21 cellular contexts compared by ENCODE assay signal in genomic region chr7:148815612-148816011, GRCh38.
DNase-seq lines count a peak whose midpoint lies in the region; ATAC-seq and TF ChIP-seq lines count a peak whose summit lies in the region.
"Had no signal": no experiment of that assay in that cellular context is flagged by ENCODE, and none has a peak within 500 bp of the region (broad histone marks: within the 10 kb centered on the region; RNA-seq: fewer than 3 reads in every experiment).

No MANE protein-coding gene starts in this region.

- ATAC-seq in GM19397 (IDR thresholded peaks at IDR 0.05; ENCODE audit: unreplicated experiment) = no peak
- ATAC-seq: gastrocnemius medialis, left ventricle myocardium superior, pancreas, right cardiac atrium had no signal

- DNase-seq in NCI-H2029 (lab: John Stamatoyannopoulos, UW) = peak; percentile 65
- peak; percentile 23 for DNase-seq in germinal center (ENCODE audit: low spot score)
- no peak for DNase-seq in activated T-cell treated with anti-CD3 and anti-CD28 coated beads for 4 hours
- no peak for DNase-seq in activated CD4-positive, alpha-beta T cell treated with anti-CD3 and anti-CD28 coated beads, Interleukin-2, amount 50 U/mL, for 4 hours
- DNase-seq in hypothalamus (lab: John Stamatoyannopoulos, UW) = no peak
- DNase-seq: activated CD4-positive, alpha-beta T cell treated with anti-CD3 and anti-CD28 coated beads for 1 hour; activated naive CD4-positive, alpha-beta T cell; activated T-cell treated with anti-CD3 and anti-CD28 coated beads, Interleukin-2, amount 50 U/mL, for 1 hour; C1 segment of cervical spinal cord; endodermal cell; gastrocnemius medialis; GOT3; left ventricle myocardium superior; nephron progenitor cell; pancreas; right cardiac atrium; stimulated activated naive CD4-positive, alpha-beta T cell treated with Interleukin-2 at 50 U/mL for 16 hours had no signal

- H2AFZ ChIP-seq in OCI-LY3 (ENCODE audit: low read depth, low read length) = no peak overlapping the region

- H3K9me2 ChIP-seq in DOHH2 (replicated peaks; ENCODE audit: control insufficient read depth, low read length) = no peaks in the 10 kb centered on the region

- peaks cover 11% of the 10 kb centered on the region; the same call in 1 of the 2 replicates for H4K20me1 ChIP-seq in DOHH2 (ENCODE audit: control insufficient read depth, insufficient read depth, low read depth, low read length)
- H4K20me1 ChIP-seq in OCI-LY3 (ENCODE audit: insufficient read depth, low read length) = peaks cover 6% of the 10 kb centered on the region; the same call in 1 of the 2 replicates

- H3K27ac ChIP-seq in DOHH2 (ENCODE audit: low read depth, low read length) = peak overlapping the region; percentile 21; the same call in 1 of the 2 replicates
- H3K27ac ChIP-seq in OCI-LY3 (ENCODE audit: low read length) = peak overlapping the region; percentile 29; the same call in 1 of the 2 replicates
- H3K27ac ChIP-seq: coronary artery, gastrocnemius medialis, pancreas had no signal

- H3K9me3 ChIP-seq in DOHH2 (ENCODE audit: control insufficient read depth, insufficient read depth, low read length) (no peaks in the 10 kb centered on the region), OCI-LY3 (ENCODE audit: insufficient read depth, low read length) (no peaks in the 10 kb centered on the region)
- H3K9me3 ChIP-seq: gastrocnemius medialis, pancreas had no signal

- TF ChIP-seq CTCF in DOHH2 (IDR thresholded peaks at IDR 0.05; ENCODE audit: low read depth, low read length, poor library complexity, severe bottlenecking) (no peak), OCI-LY3 (IDR thresholded peaks at IDR 0.05; ENCODE audit: low read depth, low read length) (no peak)

- H3K4me2 ChIP-seq in DOHH2 (ENCODE audit: low read length) = peak overlapping the region; percentile 6; the same call in 1 of the 2 replicates
- H3K4me2 ChIP-seq in OCI-LY3 (ENCODE audit: low read length) = no peak overlapping the region

- H3F3A ChIP-seq in DOHH2 (ENCODE audit: control insufficient read depth, insufficient read depth) = peaks cover 24% of the 10 kb centered on the region

- H3K4me3 ChIP-seq in DOHH2 (ENCODE audit: low read length) (no peak overlapping the region), OCI-LY3 (ENCODE audit: low read length) (no peak overlapping the region)
- H3K4me3 ChIP-seq: coronary artery, gastrocnemius medialis, pancreas had no signal

- H3K4me1 ChIP-seq in DOHH2 (ENCODE audit: control insufficient read depth, low read length) (peaks cover 48% of the 10 kb centered on the region), OCI-LY3 (ENCODE audit: low read length) (peaks cover 15% of the 10 kb centered on the region)
- H3K4me1 ChIP-seq: gastrocnemius medialis, pancreas had no signal

- H3K79me2 ChIP-seq in DOHH2 (ENCODE audit: control insufficient read depth, low read length) = peaks cover 16% of the 10 kb centered on the region
- peaks cover 57% of the 10 kb centered on the region for H3K79me2 ChIP-seq in OCI-LY3 (ENCODE audit: low read length)

- H3K9ac ChIP-seq in OCI-LY3 (ENCODE audit: low read length) = no peak overlapping the region

- H3K36me3 ChIP-seq in DOHH2 (ENCODE audit: control insufficient read depth, low read length) = peaks cover 99% of the 10 kb centered on the region
- H3K36me3 ChIP-seq in OCI-LY3 (replicated peaks; ENCODE audit: low read depth, low read length) = peaks cover 94% of the 10 kb centered on the region
- H3K36me3 ChIP-seq: gastrocnemius medialis, pancreas had no signal

- H3K27me3 ChIP-seq in DOHH2 (ENCODE audit: control insufficient read depth, low read length) (no peaks in the 10 kb centered on the region), OCI-LY3 (ENCODE audit: low read depth, low read length) (no peaks in the 10 kb centered on the region)
- H3K27me3 ChIP-seq: gastrocnemius medialis, pancreas had no signal

Comparison
In these comparisons a context has a peak if more than half of its experiments do, and no peak if none do; other contexts are left out.
1. DNase-seq: peak in NCI-H2029 (single experiment) and germinal center (single experiment); none in activated T-cell treated with anti-CD3 and anti-CD28 coated beads for 4 hours (single experiment), activated CD4-positive, alpha-beta T cell treated with anti-CD3 and anti-CD28 coated beads, Interleukin-2, amount 50 U/mL, for 4 hours (0 of 2) and hypothalamus (0 of 51).